2 cellular contexts compared by ENCODE assay signal in genomic region chr4:103201254-103201653, GRCh38.
TF ChIP-seq lines count a peak whose summit lies in the region.

No MANE protein-coding gene starts in this region.

TF ChIP-seq in HepG2, 621 proteins besides CTCF, POLR2A, EP300 and RAD21:
- TF ChIP-seq ZNF788 (CRISPR knock-in tag; IDR thresholded peaks at IDR 0.05; ENCODE audit: borderline replicate concordance) (no peak), MAFF (IDR thresholded peaks at IDR 0.05; ENCODE audit: low read depth, low read length) (peak; percentile 98), MAFK (conservative IDR thresholded peaks at IDR 0.05 in 1 of 2, IDR thresholded peaks at IDR 0.05 in 1 of 2; ENCODE audit: low read length in 2 of 2) (peak; percentile 98 to 99)
TF ChIP-seq in HepG2: peak in this region for 2.

TF ChIP-seq in K562, 482 proteins besides CTCF, POLR2A, EP300 and RAD21:
- TF ChIP-seq MAFG (tag; conservative IDR thresholded peaks at IDR 0.05) (peak; percentile 88), ZNF316 (IDR thresholded peaks at IDR 0.05) (peak; percentile 95), MAFK (IDR thresholded peaks at IDR 0.05; ENCODE audit: low read length) (peak; percentile 95), MAFF (IDR thresholded peaks at IDR 0.05; ENCODE audit: low read length) (peak; percentile 94), C11orf30 (IDR thresholded peaks at IDR 0.05; ENCODE audit: low read depth) (peak; percentile 88), MAX (CRISPR knock-in tag; IDR thresholded peaks at IDR 0.05) (no peak), SUPT5H (IDR thresholded peaks at IDR 0.05) (no peak)
